In genomic region chr21:22981819-22982218, GRCh38 we compare ENCODE assay signal across 2 cellular contexts.
TF ChIP-seq lines count a peak whose summit lies in the region.

No MANE protein-coding gene starts in this region.

TF ChIP-seq in GM23338, 12 proteins besides CTCF, POLR2A, EP300 and RAD21:
- TF ChIP-seq JUNB (IDR thresholded peaks at IDR 0.05; ENCODE audit: unreplicated experiment) (no peak), CREB1 (CRISPR knock-in tag; IDR thresholded peaks at IDR 0.05; ENCODE audit: low read depth) (no peak), EZH2phosphoT487 (IDR thresholded peaks at IDR 0.05; ENCODE audit: unreplicated experiment) (no peak), ZNF331 (CRISPR knock-in tag; IDR thresholded peaks at IDR 0.05; ENCODE audit: low read depth) (no peak), EZH2 (IDR thresholded peaks at IDR 0.05; ENCODE audit: low read depth, unreplicated experiment) (no peak), ZNF114 (CRISPR knock-in tag; IDR thresholded peaks at IDR 0.05) (no peak), NANOG (IDR thresholded peaks at IDR 0.05; ENCODE audit: borderline replicate concordance) (no peak), POLR2AphosphoS5 (IDR thresholded peaks at IDR 0.05; ENCODE audit: low read depth) (no peak), STAT1 (IDR thresholded peaks at IDR 0.05; ENCODE audit: unreplicated experiment) (no peak), REST (IDR thresholded peaks at IDR 0.05; ENCODE audit: unreplicated experiment) (no peak)
- TF ChIP-seq, protein P1, sequence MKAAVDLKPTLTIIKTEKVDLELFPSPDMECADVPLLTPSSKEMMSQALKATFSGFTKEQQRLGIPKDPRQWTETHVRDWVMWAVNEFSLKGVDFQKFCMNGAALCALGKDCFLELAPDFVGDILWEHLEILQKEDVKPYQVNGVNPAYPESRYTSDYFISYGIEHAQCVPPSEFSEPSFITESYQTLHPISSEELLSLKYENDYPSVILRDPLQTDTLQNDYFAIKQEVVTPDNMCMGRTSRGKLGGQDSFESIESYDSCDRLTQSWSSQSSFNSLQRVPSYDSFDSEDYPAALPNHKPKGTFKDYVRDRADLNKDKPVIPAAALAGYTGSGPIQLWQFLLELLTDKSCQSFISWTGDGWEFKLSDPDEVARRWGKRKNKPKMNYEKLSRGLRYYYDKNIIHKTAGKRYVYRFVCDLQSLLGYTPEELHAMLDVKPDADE (IDR thresholded peaks at IDR 0.05): no peak
- TF ChIP-seq, protein P2, sequence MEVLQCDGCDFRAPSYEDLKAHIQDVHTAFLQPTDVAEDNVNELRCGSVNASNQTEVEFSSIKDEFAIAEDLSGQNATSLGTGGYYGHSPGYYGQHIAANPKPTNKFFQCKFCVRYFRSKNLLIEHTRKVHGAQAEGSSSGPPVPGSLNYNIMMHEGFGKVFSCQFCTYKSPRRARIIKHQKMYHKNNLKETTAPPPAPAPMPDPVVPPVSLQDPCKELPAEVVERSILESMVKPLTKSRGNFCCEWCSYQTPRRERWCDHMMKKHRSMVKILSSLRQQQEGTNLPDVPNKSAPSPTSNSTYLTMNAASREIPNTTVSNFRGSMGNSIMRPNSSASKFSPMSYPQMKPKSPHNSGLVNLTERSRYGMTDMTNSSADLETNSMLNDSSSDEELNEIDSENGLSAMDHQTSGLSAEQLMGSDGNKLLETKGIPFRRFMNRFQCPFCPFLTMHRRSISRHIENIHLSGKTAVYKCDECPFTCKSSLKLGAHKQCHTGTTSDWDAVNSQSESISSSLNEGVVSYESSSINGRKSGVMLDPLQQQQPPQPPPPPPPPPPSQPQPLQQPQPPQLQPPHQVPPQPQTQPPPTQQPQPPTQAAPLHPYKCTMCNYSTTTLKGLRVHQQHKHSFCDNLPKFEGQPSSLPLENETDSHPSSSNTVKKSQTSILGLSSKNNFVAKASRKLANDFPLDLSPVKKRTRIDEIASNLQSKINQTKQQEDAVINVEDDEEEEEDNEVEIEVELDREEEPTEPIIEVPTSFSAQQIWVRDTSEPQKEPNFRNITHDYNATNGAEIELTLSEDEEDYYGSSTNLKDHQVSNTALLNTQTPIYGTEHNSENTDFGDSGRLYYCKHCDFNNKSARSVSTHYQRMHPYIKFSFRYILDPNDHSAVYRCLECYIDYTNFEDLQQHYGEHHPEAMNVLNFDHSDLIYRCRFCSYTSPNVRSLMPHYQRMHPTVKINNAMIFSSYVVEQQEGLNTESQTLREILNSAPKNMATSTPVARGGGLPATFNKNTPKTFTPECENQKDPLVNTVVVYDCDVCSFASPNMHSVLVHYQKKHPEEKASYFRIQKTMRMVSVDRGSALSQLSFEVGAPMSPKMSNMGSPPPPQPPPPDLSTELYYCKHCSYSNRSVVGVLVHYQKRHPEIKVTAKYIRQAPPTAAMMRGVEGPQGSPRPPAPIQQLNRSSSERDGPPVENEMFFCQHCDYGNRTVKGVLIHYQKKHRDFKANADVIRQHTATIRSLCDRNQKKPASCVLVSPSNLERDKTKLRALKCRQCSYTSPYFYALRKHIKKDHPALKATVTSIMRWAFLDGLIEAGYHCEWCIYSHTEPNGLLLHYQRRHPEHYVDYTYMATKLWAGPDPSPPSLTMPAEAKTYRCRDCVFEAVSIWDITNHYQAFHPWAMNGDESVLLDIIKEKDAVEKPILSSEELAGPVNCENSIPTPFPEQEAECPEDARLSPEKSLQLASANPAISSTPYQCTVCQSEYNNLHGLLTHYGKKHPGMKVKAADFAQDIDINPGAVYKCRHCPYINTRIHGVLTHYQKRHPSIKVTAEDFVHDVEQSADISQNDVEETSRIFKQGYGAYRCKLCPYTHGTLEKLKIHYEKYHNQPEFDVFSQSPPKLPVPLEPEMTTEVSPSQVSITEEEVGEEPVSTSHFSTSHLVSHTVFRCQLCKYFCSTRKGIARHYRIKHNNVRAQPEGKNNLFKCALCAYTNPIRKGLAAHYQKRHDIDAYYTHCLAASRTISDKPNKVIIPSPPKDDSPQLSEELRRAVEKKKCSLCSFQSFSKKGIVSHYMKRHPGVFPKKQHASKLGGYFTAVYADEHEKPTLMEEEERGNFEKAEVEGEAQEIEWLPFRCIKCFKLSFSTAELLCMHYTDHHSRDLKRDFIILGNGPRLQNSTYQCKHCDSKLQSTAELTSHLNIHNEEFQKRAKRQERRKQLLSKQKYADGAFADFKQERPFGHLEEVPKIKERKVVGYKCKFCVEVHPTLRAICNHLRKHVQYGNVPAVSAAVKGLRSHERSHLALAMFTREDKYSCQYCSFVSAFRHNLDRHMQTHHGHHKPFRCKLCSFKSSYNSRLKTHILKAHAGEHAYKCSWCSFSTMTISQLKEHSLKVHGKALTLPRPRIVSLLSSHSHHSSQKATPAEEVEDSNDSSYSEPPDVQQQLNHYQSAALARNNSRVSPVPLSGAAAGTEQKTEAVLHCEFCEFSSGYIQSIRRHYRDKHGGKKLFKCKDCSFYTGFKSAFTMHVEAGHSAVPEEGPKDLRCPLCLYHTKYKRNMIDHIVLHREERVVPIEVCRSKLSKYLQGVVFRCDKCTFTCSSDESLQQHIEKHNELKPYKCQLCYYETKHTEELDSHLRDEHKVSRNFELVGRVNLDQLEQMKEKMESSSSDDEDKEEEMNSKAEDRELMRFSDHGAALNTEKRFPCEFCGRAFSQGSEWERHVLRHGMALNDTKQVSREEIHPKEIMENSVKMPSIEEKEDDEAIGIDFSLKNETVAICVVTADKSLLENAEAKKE (CRISPR knock-in tag; IDR thresholded peaks at IDR 0.05): no peak

TF ChIP-seq in H1, 55 proteins besides CTCF, POLR2A, EP300 and RAD21:
- TF ChIP-seq, protein P3, sequence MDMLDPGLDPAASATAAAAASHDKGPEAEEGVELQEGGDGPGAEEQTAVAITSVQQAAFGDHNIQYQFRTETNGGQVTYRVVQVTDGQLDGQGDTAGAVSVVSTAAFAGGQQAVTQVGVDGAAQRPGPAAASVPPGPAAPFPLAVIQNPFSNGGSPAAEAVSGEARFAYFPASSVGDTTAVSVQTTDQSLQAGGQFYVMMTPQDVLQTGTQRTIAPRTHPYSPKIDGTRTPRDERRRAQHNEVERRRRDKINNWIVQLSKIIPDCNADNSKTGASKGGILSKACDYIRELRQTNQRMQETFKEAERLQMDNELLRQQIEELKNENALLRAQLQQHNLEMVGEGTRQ (IDR thresholded peaks at IDR 0.05; ENCODE audit: low read length): no peak
- no peak for TF ChIP-seq KDM1A (IDR thresholded peaks at IDR 0.05; ENCODE audit: borderline replicate concordance, low read length)
- no peak for TF ChIP-seq ATF3 (IDR thresholded peaks at IDR 0.05; ENCODE audit: insufficient read depth, low read depth, low read length)
- no peak for TF ChIP-seq SRF (IDR thresholded peaks at IDR 0.05; ENCODE audit: low read depth, low read length)
- TF ChIP-seq ATF2 (IDR thresholded peaks at IDR 0.05; ENCODE audit: low read length): no peak
- no peak for TF ChIP-seq CHD2 (IDR thresholded peaks at IDR 0.05; ENCODE audit: low read length)
- TF ChIP-seq SUZ12 (IDR thresholded peaks at IDR 0.05; ENCODE audit: low read length): no peak
- TF ChIP-seq GTF2F1 (IDR thresholded peaks at IDR 0.05; ENCODE audit: borderline replicate concordance, low read depth, low read length): no peak
- no peak for TF ChIP-seq CREB1 (IDR thresholded peaks at IDR 0.05)
- TF ChIP-seq RFX5 (IDR thresholded peaks at IDR 0.05; ENCODE audit: borderline replicate concordance, low read depth, low read length): no peak
- TF ChIP-seq MAFK (IDR thresholded peaks at IDR 0.05; ENCODE audit: low read depth, low read length): no peak
- TF ChIP-seq EZH2 (IDR thresholded peaks at IDR 0.05; ENCODE audit: low read depth, low read length, severe bottlenecking): no peak
- no peak for TF ChIP-seq NANOG (IDR thresholded peaks at IDR 0.05; ENCODE audit: insufficient read depth, low read depth, low read length, poor library complexity, severe bottlenecking)
- no peak for TF ChIP-seq SIN3A (conservative IDR thresholded peaks at IDR 0.05 in 1 of 2, IDR thresholded peaks at IDR 0.05 in 1 of 2; ENCODE audit: low read depth in 1 of 2, low read length in 2 of 2)
TF ChIP-seq in H1: peak in this region for 0.
